ENCODE assay signal across 21 cellular contexts in genomic region chr5:61289241-61289640, GRCh38. TPM values are rescaled to one million over a fixed set of nuclear protein-coding genes. Genes with fewer than 3 reads are reported as not detected.
DNase-seq lines count a peak whose midpoint lies in the region; ATAC-seq and TF ChIP-seq lines count a peak whose summit lies in the region.
"Had no signal": no experiment of that assay in that cellular context is flagged by ENCODE, and none has a peak within 500 bp of the region (broad histone marks: within the 10 kb centered on the region; RNA-seq: fewer than 3 reads in every experiment).

No MANE protein-coding gene starts in this region.

- peak overlapping the region; percentile 9 to 75 (median 56); a peak in 17 of 22 replicates for H3K4me2 ChIP-seq in BLaER1 treated with 17β-estradiol and CSF1 and Interleukin-3, amounts not matched to agents 10 nM and 100 nM
- no peak overlapping the region for H3K4me2 ChIP-seq in neural cell (ENCODE audit: low read length)

- H3K4me3 ChIP-seq in BLaER1 treated with 17β-estradiol and CSF1 and Interleukin-3, amounts not matched to agents 10 nM and 100 nM = no peak overlapping the region
- H3K4me3 ChIP-seq in neural cell (ENCODE audit: low read length) (peak overlapping the region; percentile 7), lower lobe of right lung (no peak overlapping the region)
- H3K4me3 ChIP-seq: ascending aorta, colonic mucosa, sigmoid colon had no signal

- H3K27ac Mint-ChIP-seq in dendritic cell treated with granulocyte-macrophage colony-stimulating factor and Interleukin-4, amounts not matched to agents 40 ng/mL and 50 ng/mL, for 4 days = peak overlapping the region; percentile 37
- no peak overlapping the region for H3K27ac Mint-ChIP-seq in effector memory CD8-positive, alpha-beta T cell
- H3K27ac Mint-ChIP-seq: activated CD4-positive, alpha-beta T cell treated with anti-CD3 and anti-CD28 coated beads for 36 hours; B cell; memory B cell had no signal

- TF ChIP-seq RAD21 in neural cell (conservative IDR thresholded peaks at IDR 0.05) = no peak

- no peaks in the 10 kb centered on the region for H3F3A ChIP-seq in neural cell (ENCODE audit: insufficient read depth, low read length, poor library complexity, severe bottlenecking)

- H4K20me1 ChIP-seq in BLaER1 treated with 17β-estradiol and CSF1 and Interleukin-3, amounts not matched to agents 10 nM and 100 nM = no peaks in the 10 kb centered on the region
- H4K20me1 ChIP-seq in neural cell (ENCODE audit: insufficient read depth) = no peaks in the 10 kb centered on the region

- H3K27me3 ChIP-seq in BLaER1 treated with 17β-estradiol and CSF1 and Interleukin-3, amounts not matched to agents 10 nM and 100 nM = no peaks in the 10 kb centered on the region
- H3K27me3 ChIP-seq in neural cell (ENCODE audit: insufficient read depth, low read depth, low read length) = no peaks in the 10 kb centered on the region
- H3K27me3 ChIP-seq in lower lobe of right lung (ENCODE audit: low read depth) = no peaks in the 10 kb centered on the region
- H3K27me3 ChIP-seq: ascending aorta, colonic mucosa, sigmoid colon had no signal

- H3K9me2 ChIP-seq in neural cell (ENCODE audit: insufficient read depth, low read length) = no peaks in the 10 kb centered on the region

- no peaks in the 10 kb centered on the region for H3K36me3 ChIP-seq in BLaER1 treated with 17β-estradiol and CSF1 and Interleukin-3, amounts not matched to agents 10 nM and 100 nM
- H3K36me3 ChIP-seq in neural cell (ENCODE audit: insufficient read depth, low read length) = no peaks in the 10 kb centered on the region
- no peaks in the 10 kb centered on the region for H3K36me3 ChIP-seq in lower lobe of right lung
- H3K36me3 ChIP-seq: ascending aorta, colonic mucosa, sigmoid colon had no signal

- H3K9me3 ChIP-seq in BLaER1 treated with 17β-estradiol and CSF1 and Interleukin-3, amounts not matched to agents 10 nM and 100 nM (replicated peaks in 1 of 11) = peaks cover 0 to 17% (median 0%) of the 10 kb centered on the region in 11 experiments; a peak in 4 of 22 replicates
- H3K9me3 ChIP-seq in neural cell (ENCODE audit: low read length) = no peaks in the 10 kb centered on the region
- H3K9me3 ChIP-seq in lower lobe of right lung = no peaks in the 10 kb centered on the region
- H3K9me3 ChIP-seq: ascending aorta, colonic mucosa, sigmoid colon had no signal

- H3K79me2 ChIP-seq in neural cell (replicated peaks; ENCODE audit: insufficient read depth, low read length) = no peaks in the 10 kb centered on the region

- no peaks in the 10 kb centered on the region for H3K27me3 Mint-ChIP-seq in dendritic cell treated with granulocyte-macrophage colony-stimulating factor and Interleukin-4, amounts not matched to agents 40 ng/mL and 50 ng/mL, for 4 days
- no peaks in the 10 kb centered on the region for H3K27me3 Mint-ChIP-seq in effector memory CD8-positive, alpha-beta T cell
- H3K27me3 Mint-ChIP-seq: activated CD4-positive, alpha-beta T cell treated with anti-CD3 and anti-CD28 coated beads for 36 hours had no signal

- DNase-seq in NAMALWA (ENCODE audit: low spot score) = peak; percentile 1
- DNase-seq in lower lobe of right lung = no peak
- no peak for DNase-seq in effector memory CD8-positive, alpha-beta T cell
- DNase-seq in T-helper 9 cell = no peak
- no peak for DNase-seq in RPMI8226
- DNase-seq: activated CD4-positive, alpha-beta T cell treated with anti-CD3 and anti-CD28 coated beads for 36 hours; activated CD8-positive, alpha-beta memory T cell treated with anti-CD3 and anti-CD28 coated beads, Interleukin-2, amount 50 U/mL, for 4 hours; activated naive CD4-positive, alpha-beta T cell treated with Interleukin-2 at 50 U/mL for 16 hours; colonic mucosa; head of caudate nucleus; SIG-M5; sigmoid colon; stimulated activated CD4-positive, alpha-beta T cell treated with anti-CD3 and anti-CD28 coated beads, Interleukin-2, amount 100 ng/mL, for 24 hours; substantia nigra; T1000 had no signal

- no peak overlapping the region for H3K9ac ChIP-seq in BLaER1 treated with 17β-estradiol and CSF1 and Interleukin-3, amounts not matched to agents 10 nM and 100 nM
- H3K9ac ChIP-seq in neural cell (ENCODE audit: low read length) = no peak overlapping the region

- peaks cover 9% of the 10 kb centered on the region for H3K9me3 Mint-ChIP-seq in dendritic cell treated with granulocyte-macrophage colony-stimulating factor and Interleukin-4, amounts not matched to agents 40 ng/mL and 50 ng/mL, for 4 days
- no peaks in the 10 kb centered on the region for H3K9me3 Mint-ChIP-seq in effector memory CD8-positive, alpha-beta T cell
- H3K9me3 Mint-ChIP-seq: memory B cell had no signal

- peak overlapping the region in 7 of 11 experiments; percentile 19 to 53 (median 45); a peak in 13 of 22 replicates for H3K27ac ChIP-seq in BLaER1 treated with 17β-estradiol and CSF1 and Interleukin-3, amounts not matched to agents 10 nM and 100 nM
- no peak overlapping the region for H3K27ac ChIP-seq in neural cell (ENCODE audit: low read length)
- H3K27ac ChIP-seq in lower lobe of right lung = no peak overlapping the region

- ATAC-seq in lower lobe of right lung = no peak
- no peak for ATAC-seq in effector memory CD8-positive, alpha-beta T cell (replicated peaks)
- ATAC-seq: activated CD4-positive, alpha-beta T cell treated with anti-CD3 and anti-CD28 coated beads for 36 hours had no signal

- H3K36me3 Mint-ChIP-seq in dendritic cell treated with granulocyte-macrophage colony-stimulating factor and Interleukin-4, amounts not matched to agents 40 ng/mL and 50 ng/mL, for 4 days (ENCODE audit: low read depth) = no peaks in the 10 kb centered on the region
- peaks cover 3% of the 10 kb centered on the region for H3K36me3 Mint-ChIP-seq in effector memory CD8-positive, alpha-beta T cell (ENCODE audit: insufficient read depth)
- H3K36me3 Mint-ChIP-seq: memory B cell had no signal

- H3K4me3 Mint-ChIP-seq in dendritic cell treated with granulocyte-macrophage colony-stimulating factor and Interleukin-4, amounts not matched to agents 40 ng/mL and 50 ng/mL, for 4 days = no peak overlapping the region
- H3K4me3 Mint-ChIP-seq in effector memory CD8-positive, alpha-beta T cell = no peak overlapping the region
- H3K4me3 Mint-ChIP-seq: activated CD4-positive, alpha-beta T cell treated with anti-CD3 and anti-CD28 coated beads for 36 hours; B cell; memory B cell had no signal

- TF ChIP-seq CTCF in neural cell (IDR thresholded peaks at IDR 0.05; ENCODE audit: poor library complexity, severe bottlenecking) (peak; percentile 33), lower lobe of right lung (IDR thresholded peaks at IDR 0.05) (no peak)

- TF ChIP-seq EP300 in neural cell (conservative IDR thresholded peaks at IDR 0.05; ENCODE audit: poor library complexity, severe bottlenecking) = no peak

- H3K4me1 ChIP-seq in BLaER1 treated with 17β-estradiol and CSF1 and Interleukin-3, amounts not matched to agents 10 nM and 100 nM = peaks cover 7 to 37% (median 15%) of the 10 kb centered on the region in 10 experiments; a peak in 19 of 20 replicates
- peaks cover 22% of the 10 kb centered on the region for H3K4me1 ChIP-seq in lower lobe of right lung

- intact Hi-C loops in dendritic cell treated with granulocyte-macrophage colony-stimulating factor and Interleukin-4, amounts not matched to agents 40 ng/mL and 50 ng/mL, for 4 days (cut with micrococcal nuclease) = no loop called here
- intact Hi-C loops in lower lobe of right lung (cut with DNase I) = no loop called here

- peaks cover 27% of the 10 kb centered on the region for H3K4me1 Mint-ChIP-seq in dendritic cell treated with granulocyte-macrophage colony-stimulating factor and Interleukin-4, amounts not matched to agents 40 ng/mL and 50 ng/mL, for 4 days (ENCODE audit: low read depth)
- H3K4me1 Mint-ChIP-seq in effector memory CD8-positive, alpha-beta T cell (ENCODE audit: low read depth in 2 of 2) = no peaks in the 10 kb centered on the region
- H3K4me1 Mint-ChIP-seq: activated CD4-positive, alpha-beta T cell treated with anti-CD3 and anti-CD28 coated beads for 36 hours had no signal

- no peak overlapping the region for H2AFZ ChIP-seq in neural cell (ENCODE audit: low read depth, low read length)

TF ChIP-seq in neural cell, 6 proteins besides CTCF, POLR2A, EP300 and RAD21:
- TF ChIP-seq MXI1 (conservative IDR thresholded peaks at IDR 0.05; ENCODE audit: poor library complexity, severe bottlenecking) (no peak), SMC3 (conservative IDR thresholded peaks at IDR 0.05; ENCODE audit: poor library complexity) (no peak), REST (IDR thresholded peaks at IDR 0.05; ENCODE audit: borderline replicate concordance) (no peak), POLR2AphosphoS5 (IDR thresholded peaks at IDR 0.05) (peak; percentile 43), TAF1 (IDR thresholded peaks at IDR 0.05; ENCODE audit: low read depth) (no peak), EZH2 (IDR thresholded peaks at IDR 0.05; ENCODE audit: borderline replicate concordance, insufficient read depth, low read length, poor library complexity, severe bottlenecking) (no peak)

RNA-seq across cellular contexts. Expression of gene ZSWIM6, which starts 42.8 kb away (rescaled TPM):
- 43.6 and 43.8 TPM in 2 replicates for polyA plus RNA-seq in neural cell
- 103 and 112 TPM in 2 replicates for polyA minus RNA-seq in neural cell
- total RNA-seq in lower lobe of right lung = 18.1 TPM

Comparison
In these comparisons a context has a peak if more than half of its experiments do, and no peak if none do; other contexts are left out.
1. H3K27ac ChIP-seq: peak in BLaER1 treated with 17β-estradiol and CSF1 and Interleukin-3, amounts not matched to agents 10 nM and 100 nM (7 of 11); none in neural cell (single experiment) and lower lobe of right lung (single experiment).